8 cellular contexts compared by ENCODE assay signal in genomic region chr6:144286503-144287393, GRCh38. TPM values are rescaled to one million over a fixed set of nuclear protein-coding genes. Genes with fewer than 3 reads are reported as not detected.
DNase-seq lines count a peak whose midpoint lies in the region; ATAC-seq and TF ChIP-seq lines count a peak whose summit lies in the region.

No MANE protein-coding gene starts in this region.

- peaks cover 5% of the 10 kb centered on the region for H4K20me1 ChIP-seq in osteoblast (ENCODE audit: insufficient read depth, low read length)

- H3K36me3 ChIP-seq in cardiac muscle cell (no peaks in the 10 kb centered on the region), osteoblast (ENCODE audit: insufficient read depth, low read length) (no peaks in the 10 kb centered on the region)

- H3K4me2 ChIP-seq in osteoblast (ENCODE audit: insufficient read depth, low read length): peak overlapping the region; percentile 93

- no peak overlapping the region for H3K27ac Mint-ChIP-seq in activated naive CD8-positive, alpha-beta T cell treated with anti-CD3 and anti-CD28 coated beads for 36 hours

- H3K27ac ChIP-seq in cardiac muscle cell (peak overlapping the region; percentile 87), osteoblast (ENCODE audit: low read depth, low read length) (peak overlapping the region; percentile 86)

- H3K27me3 ChIP-seq in cardiac muscle cell (no peaks in the 10 kb centered on the region), osteoblast (ENCODE audit: insufficient read depth, low read length) (no peaks in the 10 kb centered on the region)

- peaks cover 15% of the 10 kb centered on the region for H3K4me1 Mint-ChIP-seq in activated naive CD8-positive, alpha-beta T cell treated with anti-CD3 and anti-CD28 coated beads for 36 hours

- peak overlapping the region; percentile 91 for H3K4me3 Mint-ChIP-seq in activated naive CD8-positive, alpha-beta T cell treated with anti-CD3 and anti-CD28 coated beads for 36 hours

- H2AFZ ChIP-seq in osteoblast (ENCODE audit: low read length): peak overlapping the region; percentile 79

- peaks cover 65% of the 10 kb centered on the region for H3K79me2 ChIP-seq in osteoblast (ENCODE audit: insufficient read depth, low read length)

- H3K4me1 ChIP-seq in cardiac muscle cell (ENCODE audit: low read depth) (peaks cover 4% of the 10 kb centered on the region), osteoblast (ENCODE audit: insufficient read depth, low read length) (peaks cover 18% of the 10 kb centered on the region)

- TF ChIP-seq CTCF in LNCaP clone FGC (IDR thresholded peaks at IDR 0.05; ENCODE audit: control insufficient read depth, extremely low read depth, insufficient read depth) (no peak), cardiac muscle cell (IDR thresholded peaks at IDR 0.05; ENCODE audit: low read depth, low read length) (no peak), osteoblast (IDR thresholded peaks at IDR 0.05; ENCODE audit: extremely low read depth, low read depth, low read length) (no peak)

- DNase-seq in EL (peak; percentile 98), LNCaP clone FGC (ENCODE audit: low read depth) (peak; percentile 98), cardiac muscle cell (ENCODE audit: low read depth in 1 of 2, low spot score in 1 of 2) (peak; percentile 84 to 94), osteoblast (ENCODE audit: insufficient read length, low spot score, missing footprints) (peak; percentile 91), NCI-H2171 (lab: John Stamatoyannopoulos, UW) (no peak), cortex of kidney (lab: John Stamatoyannopoulos, UW) (no peak)
- DNase-seq in activated naive CD8-positive, alpha-beta T cell treated with anti-CD3 and anti-CD28 coated beads for 36 hours: peak; percentile 1

- no peaks in the 10 kb centered on the region for H3K9me3 ChIP-seq in cardiac muscle cell (ENCODE audit: low read depth)
- no peaks in the 10 kb centered on the region for H3K9me3 ChIP-seq in osteoblast (ENCODE audit: low read depth, low read length)

- peaks cover 39% of the 10 kb centered on the region for H3K27me3 Mint-ChIP-seq in activated naive CD8-positive, alpha-beta T cell treated with anti-CD3 and anti-CD28 coated beads for 36 hours

- H3K4me3 ChIP-seq in LNCaP clone FGC (ENCODE audit: low read depth, low read length) (peak overlapping the region; percentile 77), cardiac muscle cell (peak overlapping the region; percentile 54), osteoblast (ENCODE audit: insufficient read depth, low read length) (peak overlapping the region; percentile 91)

- H3K9me3 Mint-ChIP-seq in activated naive CD8-positive, alpha-beta T cell treated with anti-CD3 and anti-CD28 coated beads for 36 hours: no peaks in the 10 kb centered on the region

- ATAC-seq in GM21528 (IDR thresholded peaks at IDR 0.05; ENCODE audit: low FRiP score, unreplicated experiment): no peak

- H3K36me3 Mint-ChIP-seq in activated naive CD8-positive, alpha-beta T cell treated with anti-CD3 and anti-CD28 coated beads for 36 hours: no peaks in the 10 kb centered on the region

RNA-seq across cellular contexts. Expression of gene UTRN, which starts 1.6 kb away (rescaled TPM):
- total RNA-seq in activated naive CD8-positive, alpha-beta T cell treated with anti-CD3 and anti-CD28 coated beads for 36 hours: 10 to 100 TPM; 35.8 to 41.6 TPM
- total RNA-seq in cardiac muscle cell: 93.8 and 106 TPM in 2 replicates
- 44.5 and 49.4 TPM in 2 replicates for polyA plus RNA-seq in cardiac muscle cell
- 235 and 242 TPM in 2 replicates for total RNA-seq in osteoblast

Comparison
In these comparisons a context has a peak if more than half of its experiments do, and no peak if none do; other contexts are left out.
1. DNase-seq: peak in EL (single experiment), LNCaP clone FGC (single experiment), activated naive CD8-positive, alpha-beta T cell treated with anti-CD3 and anti-CD28 coated beads for 36 hours (single experiment), cardiac muscle cell (2 of 2) and osteoblast (single experiment); none in NCI-H2171 (single experiment) and cortex of kidney (single experiment).
2. Peak in every context shown above with its lines, with median percentiles within 50 percentile points of each other: H3K4me3 ChIP-seq.